15 cellular contexts compared by ENCODE assay signal in the genomic region with DNA sequence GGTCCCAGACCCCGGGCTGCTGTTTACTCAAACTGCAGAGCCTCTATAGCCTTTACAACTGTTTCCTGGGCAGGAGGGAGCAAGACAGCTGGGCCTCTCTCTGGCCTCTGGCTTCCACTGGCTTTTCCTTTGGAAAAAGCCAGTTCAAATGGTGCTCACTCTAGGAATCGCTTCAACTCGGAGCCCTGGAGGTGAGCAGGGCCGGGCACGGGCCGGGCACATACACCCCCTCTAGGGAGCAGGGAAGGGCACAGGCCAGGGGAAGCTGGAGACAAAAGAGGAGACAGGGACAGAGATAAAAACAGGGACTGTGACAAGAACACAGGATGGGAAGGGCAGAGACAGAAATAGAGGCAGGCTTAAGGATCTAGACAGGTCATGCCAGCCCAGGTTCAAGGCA. TPM values are rescaled to one million over a fixed set of nuclear protein-coding genes. Genes with fewer than 3 reads are reported as not detected.
A peak's percentile ranks its signal among the peaks of the same experiment; 100 is the strongest.
DNase-seq lines count a peak whose midpoint lies in the region; ATAC-seq, FAIRE-seq and TF ChIP-seq lines count a peak whose summit lies in the region.
"Had no signal": no experiment of that assay in that cellular context is flagged by ENCODE, and none has a peak within 500 bp of the region (broad histone marks: within the 10 kb centered on the region; RNA-seq: fewer than 3 reads in every experiment).

No MANE protein-coding gene starts in this region.

- no peaks in the 10 kb centered on the region for H3K36me3 Mint-ChIP-seq in endodermal cell (ENCODE audit: low read depth)

- no peak overlapping the region for H2AFZ ChIP-seq in Karpas-422 (ENCODE audit: low read length)

- no peak overlapping the region for H3K4me3 ChIP-seq in Karpas-422 (ENCODE audit: low read length)
- H3K4me3 ChIP-seq in endodermal cell (ENCODE audit: low read length) = no peak overlapping the region
- peak overlapping the region; percentile 78 to 82 for H3K4me3 ChIP-seq in muscle layer of duodenum (ENCODE audit: low read depth in 1 of 2, low read length in 2 of 2)
- H3K4me3 ChIP-seq: HAP-1 had no signal

- ATAC-seq in HG03354 (IDR thresholded peaks at IDR 0.05; ENCODE audit: poor library complexity, severe bottlenecking, unreplicated experiment) (no peak), HG02759 (IDR thresholded peaks at IDR 0.05; ENCODE audit: unreplicated experiment) (no peak)

- no peak overlapping the region for H3K4me2 ChIP-seq in Karpas-422 (ENCODE audit: low read depth, low read length, poor library complexity, severe bottlenecking)

- H3K27me3 Mint-ChIP-seq in endodermal cell (ENCODE audit: insufficient read depth) = no peaks in the 10 kb centered on the region

- no peak for FAIRE-seq in urothelium cell line (lab: Jason Lieb, UNC)

- H3K4me3 Mint-ChIP-seq in endodermal cell = no peak overlapping the region
- H3K4me3 Mint-ChIP-seq: activated T-helper 1 cell treated with anti-CD3 and anti-CD28 coated beads, Interleukin-12 subunit alpha, Interleukin-12 subunit beta, Interleukin-2, Interleukin-4 antibody, amounts not matched to agents 30 ng/mL and 10 ng/mL and 1 ng/mL, durations not matched to agents 14 hours and 24 hours and 36 hours had no signal

- no peaks in the 10 kb centered on the region for H3K9me3 Mint-ChIP-seq in endodermal cell
- H3K9me3 Mint-ChIP-seq: activated T-helper 1 cell treated with anti-CD3 and anti-CD28 coated beads, Interleukin-12 subunit alpha, Interleukin-12 subunit beta, Interleukin-2, Interleukin-4 antibody, amounts not matched to agents 30 ng/mL and 10 ng/mL and 1 ng/mL, durations not matched to agents 14 hours and 24 hours and 36 hours had no signal

- no peaks in the 10 kb centered on the region for H3K4me1 Mint-ChIP-seq in endodermal cell

- no peak overlapping the region for H3K27ac ChIP-seq in Karpas-422 (ENCODE audit: low read length)
- H3K27ac ChIP-seq in endodermal cell (ENCODE audit: low read depth, low read length) = no peak overlapping the region
- H3K27ac ChIP-seq in muscle layer of duodenum (ENCODE audit: low read length) = peak overlapping the region; percentile 97
- peak overlapping the region; percentile 47 for H3K27ac ChIP-seq in temporal lobe (ENCODE audit: low read depth, low read length)

- H3K4me1 ChIP-seq in Karpas-422 (ENCODE audit: low read length) (no peaks in the 10 kb centered on the region), endodermal cell (ENCODE audit: control insufficient read depth, insufficient read depth, low read length) (no peaks in the 10 kb centered on the region), muscle layer of duodenum (ENCODE audit: control insufficient read depth in 1 of 2, insufficient read depth in 2 of 2, low read length in 2 of 2) (peaks cover 0 to 14% of the 10 kb centered on the region in 2 donors)
- H3K4me1 ChIP-seq: HAP-1 had no signal

- H3K79me2 ChIP-seq in Karpas-422 (ENCODE audit: low read length) = no peaks in the 10 kb centered on the region

- TF ChIP-seq CTCF in endodermal cell (conservative IDR thresholded peaks at IDR 0.05) = no peak

- H3K27me3 ChIP-seq in Karpas-422 (ENCODE audit: low read length) = no peaks in the 10 kb centered on the region
- H3K27me3 ChIP-seq in endodermal cell (ENCODE audit: control insufficient read depth, insufficient read depth, low read length, poor library complexity, severe bottlenecking) = no peaks in the 10 kb centered on the region
- H3K27me3 ChIP-seq in muscle layer of duodenum (ENCODE audit: low read depth, low read length) = no peaks in the 10 kb centered on the region

- WGBS in endodermal cell (ENCODE audit: insufficient coverage in 1 of 2, insufficient read length in 1 of 2), 2 experiments = 85 to 90% methylated on average over 6 of the region's 6 CpGs

- H3K9me2 ChIP-seq in Karpas-422 (replicated peaks; ENCODE audit: insufficient read depth, low read length) = no peaks in the 10 kb centered on the region

- H3K36me3 ChIP-seq in Karpas-422 (ENCODE audit: insufficient read depth, low read length) = no peaks in the 10 kb centered on the region
- H3K36me3 ChIP-seq in endodermal cell (ENCODE audit: control insufficient read depth, insufficient read depth, low read length) = no peaks in the 10 kb centered on the region
- H3K36me3 ChIP-seq in muscle layer of duodenum (ENCODE audit: control insufficient read depth in 1 of 2, insufficient read depth in 2 of 2, low read length in 2 of 2) = no peaks in the 10 kb centered on the region
- H3K36me3 ChIP-seq: HAP-1 had no signal

- DNase-seq in Karpas-422 (peak; percentile 14), endodermal cell (no peak), urothelium cell line (ENCODE audit: low spot score) (no peak), UCSD-AML1 (lab: John Stamatoyannopoulos, UW; ENCODE audit: unreplicated experiment) (no peak)
- DNase-seq: activated CD4-positive, alpha-beta T cell treated with anti-CD3 and anti-CD28 coated beads for 1 hour; hippocampal formation; NCI-H510A; SIG-M5; stimulated activated CD4-positive, alpha-beta T cell treated with anti-CD3 and anti-CD28 coated beads, Interleukin-4, amount 100 ng/mL, for 1 hour had no signal

- no peak overlapping the region for H3K9ac ChIP-seq in Karpas-422 (ENCODE audit: low read length)
- H3K9ac ChIP-seq in endodermal cell (ENCODE audit: extremely low read depth, low read length, poor library complexity, severe bottlenecking) = no peak overlapping the region

- H3K9me3 ChIP-seq in Karpas-422 (ENCODE audit: low read length) (no peaks in the 10 kb centered on the region), endodermal cell (ENCODE audit: control insufficient read depth, low read length) (no peaks in the 10 kb centered on the region), muscle layer of duodenum (ENCODE audit: control insufficient read depth in 1 of 2, low read length in 2 of 2) (no peaks in the 10 kb centered on the region)
- H3K9me3 ChIP-seq: HAP-1 had no signal

- H3K27ac Mint-ChIP-seq in endodermal cell = peak overlapping the region; percentile 19
- H3K27ac Mint-ChIP-seq: activated T-helper 1 cell treated with anti-CD3 and anti-CD28 coated beads, Interleukin-12 subunit alpha, Interleukin-12 subunit beta, Interleukin-2, Interleukin-4 antibody, amounts not matched to agents 30 ng/mL and 10 ng/mL and 1 ng/mL, durations not matched to agents 14 hours and 24 hours and 36 hours had no signal

- H4K20me1 ChIP-seq in Karpas-422 (ENCODE audit: insufficient read depth, low read depth, low read length) = no peaks in the 10 kb centered on the region

RNA-seq across cellular contexts. Expression of gene IRAG1, which starts 0.8 kb away (rescaled TPM):
- total RNA-seq in Karpas-422 (2014; rRNA removed; shearing (Covaris generic); ENCODE audit: low replicate concordance) = not detected in 2 replicates
- total RNA-seq in endodermal cell = 1 to 10 TPM; 4.2 to 7.3 TPM
- polyA plus RNA-seq in endodermal cell (2013, experiment 1 of 2) = 5.6 TPM
- 5.1 TPM for polyA plus RNA-seq in endodermal cell (2013, experiment 2 of 2)
- 0.98 TPM for total RNA-seq in temporal lobe
- total RNA-seq: activated T-helper 1 cell treated with anti-CD3 and anti-CD28 coated beads, Interleukin-12 subunit alpha, Interleukin-12 subunit beta, Interleukin-2, Interleukin-4 antibody, amounts not matched to agents 30 ng/mL and 10 ng/mL and 1 ng/mL, durations not matched to agents 14 hours and 24 hours and 36 hours had no signal

RNA-seq across cellular contexts. Expression of gene CTR9, which starts 58.3 kb away (rescaled TPM):
- total RNA-seq in Karpas-422 (2014; rRNA removed; shearing (Covaris generic); ENCODE audit: low replicate concordance) = 20.7 and 39.9 TPM in 2 replicates
- total RNA-seq in endodermal cell (10 to 100 TPM; 32.7 to 37.5 TPM), temporal lobe (31.2 TPM)
- polyA plus RNA-seq in endodermal cell (2013, experiment 1 of 2) = 37.6 TPM
- 34.5 TPM for polyA plus RNA-seq in endodermal cell (2013, experiment 2 of 2)

Comparison
In these comparisons a context has a peak if more than half of its experiments do, and no peak if none do; other contexts are left out.
1. H3K27ac ChIP-seq: peak in muscle layer of duodenum (single experiment) and temporal lobe (single experiment); none in Karpas-422 (single experiment) and endodermal cell (single experiment).
2. H3K4me3 ChIP-seq: peak in muscle layer of duodenum (2 of 2); none in Karpas-422 (single experiment) and endodermal cell (single experiment).